Comparison of ENCODE assay signal across 1 cellular context in the genomic region with DNA sequence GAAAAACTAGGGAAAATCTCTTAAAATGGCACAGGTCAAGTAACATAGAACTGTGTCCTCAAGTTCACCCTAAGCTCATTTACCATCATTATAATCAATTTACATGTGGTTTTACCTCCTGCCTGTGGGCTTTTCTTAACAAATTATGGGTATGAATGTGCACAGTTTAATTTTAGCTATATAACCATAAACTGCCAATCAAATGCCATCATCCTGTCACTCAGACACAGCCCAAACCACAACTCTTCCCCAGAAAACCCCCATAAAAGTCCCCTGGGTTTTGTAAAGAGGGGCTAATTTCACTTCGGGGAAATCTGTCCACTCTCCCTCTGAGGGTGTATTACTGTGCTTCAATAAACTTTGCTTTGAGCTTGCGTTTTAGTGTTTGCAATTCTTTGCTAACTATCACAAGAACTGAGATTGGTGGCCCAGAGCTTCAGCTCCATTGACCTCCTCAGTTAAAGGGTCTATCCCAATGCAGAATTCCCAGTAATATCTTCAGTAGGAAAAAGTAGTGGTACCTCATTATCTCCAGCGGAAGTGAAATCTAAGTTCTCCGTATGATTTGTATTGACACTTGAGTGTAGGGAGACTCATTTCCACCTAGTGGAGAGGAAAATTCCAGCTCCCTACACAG.
TF ChIP-seq lines count a peak whose summit lies in the region.

No MANE protein-coding gene starts in this region.

TF ChIP-seq in GM12878, 131 proteins besides CTCF, POLR2A, EP300 and RAD21 (continued from another document):
- TF ChIP-seq, protein P1, sequence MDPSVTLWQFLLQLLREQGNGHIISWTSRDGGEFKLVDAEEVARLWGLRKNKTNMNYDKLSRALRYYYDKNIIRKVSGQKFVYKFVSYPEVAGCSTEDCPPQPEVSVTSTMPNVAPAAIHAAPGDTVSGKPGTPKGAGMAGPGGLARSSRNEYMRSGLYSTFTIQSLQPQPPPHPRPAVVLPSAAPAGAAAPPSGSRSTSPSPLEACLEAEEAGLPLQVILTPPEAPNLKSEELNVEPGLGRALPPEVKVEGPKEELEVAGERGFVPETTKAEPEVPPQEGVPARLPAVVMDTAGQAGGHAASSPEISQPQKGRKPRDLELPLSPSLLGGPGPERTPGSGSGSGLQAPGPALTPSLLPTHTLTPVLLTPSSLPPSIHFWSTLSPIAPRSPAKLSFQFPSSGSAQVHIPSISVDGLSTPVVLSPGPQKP (IDR thresholded peaks at IDR 0.05; ENCODE audit: low read depth, low read length), result 0 out of 2 replicates have a peak, but pooled peaks have one; percentile 10
- no peak for TF ChIP-seq CBX3 (IDR thresholded peaks at IDR 0.05; ENCODE audit: borderline replicate concordance, low read depth)
- TF ChIP-seq NR2C1 (IDR thresholded peaks at IDR 0.05), result no peak
- peak; percentile 83; the same call in 1 of the 3 replicates for TF ChIP-seq POU2F2 (IDR thresholded peaks at IDR 0.05; ENCODE audit: borderline replicate concordance, low read depth, low read length)
- TF ChIP-seq EZH2 (IDR thresholded peaks at IDR 0.05; ENCODE audit: borderline replicate concordance, control insufficient read depth, low read depth, low read length), result no peak
- TF ChIP-seq, protein P2, sequence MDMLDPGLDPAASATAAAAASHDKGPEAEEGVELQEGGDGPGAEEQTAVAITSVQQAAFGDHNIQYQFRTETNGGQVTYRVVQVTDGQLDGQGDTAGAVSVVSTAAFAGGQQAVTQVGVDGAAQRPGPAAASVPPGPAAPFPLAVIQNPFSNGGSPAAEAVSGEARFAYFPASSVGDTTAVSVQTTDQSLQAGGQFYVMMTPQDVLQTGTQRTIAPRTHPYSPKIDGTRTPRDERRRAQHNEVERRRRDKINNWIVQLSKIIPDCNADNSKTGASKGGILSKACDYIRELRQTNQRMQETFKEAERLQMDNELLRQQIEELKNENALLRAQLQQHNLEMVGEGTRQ (IDR thresholded peaks at IDR 0.05; ENCODE audit: borderline replicate concordance, low read depth, low read length), result no peak
- no peak for TF ChIP-seq RB1 (IDR thresholded peaks at IDR 0.05; ENCODE audit: borderline replicate concordance)
- TF ChIP-seq JUNB (IDR thresholded peaks at IDR 0.05), result peak; percentile 90
- TF ChIP-seq LARP7 (IDR thresholded peaks at IDR 0.05), result no peak
- peak; percentile 88 for TF ChIP-seq ATF7 (IDR thresholded peaks at IDR 0.05; ENCODE audit: low read depth)
- peak; percentile 99 for TF ChIP-seq RUNX3 (IDR thresholded peaks at IDR 0.05; ENCODE audit: low read length)
- TF ChIP-seq, protein P3, sequence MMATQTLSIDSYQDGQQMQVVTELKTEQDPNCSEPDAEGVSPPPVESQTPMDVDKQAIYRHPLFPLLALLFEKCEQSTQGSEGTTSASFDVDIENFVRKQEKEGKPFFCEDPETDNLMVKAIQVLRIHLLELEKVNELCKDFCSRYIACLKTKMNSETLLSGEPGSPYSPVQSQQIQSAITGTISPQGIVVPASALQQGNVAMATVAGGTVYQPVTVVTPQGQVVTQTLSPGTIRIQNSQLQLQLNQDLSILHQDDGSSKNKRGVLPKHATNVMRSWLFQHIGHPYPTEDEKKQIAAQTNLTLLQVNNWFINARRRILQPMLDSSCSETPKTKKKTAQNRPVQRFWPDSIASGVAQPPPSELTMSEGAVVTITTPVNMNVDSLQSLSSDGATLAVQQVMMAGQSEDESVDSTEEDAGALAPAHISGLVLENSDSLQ (IDR thresholded peaks at IDR 0.05), result peak; percentile 97
- TF ChIP-seq MEF2A (IDR thresholded peaks at IDR 0.05; ENCODE audit: insufficient read depth, low read depth, low read length), result peak; percentile 98
- peak; percentile 10; the same call in 1 of the 2 replicates for TF ChIP-seq SMC3 (IDR thresholded peaks at IDR 0.05; ENCODE audit: borderline replicate concordance, low read length)
- no peak for TF ChIP-seq CHD4 (IDR thresholded peaks at IDR 0.05)
- no peak for TF ChIP-seq SREBF2 (IDR thresholded peaks at IDR 0.05; ENCODE audit: low read length)
- TF ChIP-seq, protein P4, sequence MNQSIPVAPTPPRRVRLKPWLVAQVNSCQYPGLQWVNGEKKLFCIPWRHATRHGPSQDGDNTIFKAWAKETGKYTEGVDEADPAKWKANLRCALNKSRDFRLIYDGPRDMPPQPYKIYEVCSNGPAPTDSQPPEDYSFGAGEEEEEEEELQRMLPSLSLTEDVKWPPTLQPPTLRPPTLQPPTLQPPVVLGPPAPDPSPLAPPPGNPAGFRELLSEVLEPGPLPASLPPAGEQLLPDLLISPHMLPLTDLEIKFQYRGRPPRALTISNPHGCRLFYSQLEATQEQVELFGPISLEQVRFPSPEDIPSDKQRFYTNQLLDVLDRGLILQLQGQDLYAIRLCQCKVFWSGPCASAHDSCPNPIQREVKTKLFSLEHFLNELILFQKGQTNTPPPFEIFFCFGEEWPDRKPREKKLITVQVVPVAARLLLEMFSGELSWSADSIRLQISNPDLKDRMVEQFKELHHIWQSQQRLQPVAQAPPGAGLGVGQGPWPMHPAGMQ (IDR thresholded peaks at IDR 0.05; ENCODE audit: borderline replicate concordance), result no peak
- no peak for TF ChIP-seq ASH2L (IDR thresholded peaks at IDR 0.05; ENCODE audit: borderline replicate concordance, low read depth)
